In genomic region chr4:89506866-89507494, GRCh38 we compare ENCODE assay signal across 20 cellular contexts.
"Had no signal": no experiment of that assay in that cellular context is flagged by ENCODE, and none has a peak within 500 bp of the region (broad histone marks: within the 10 kb centered on the region; RNA-seq: fewer than 3 reads in every experiment).

No MANE protein-coding gene starts in this region.

- H3K9me3 ChIP-seq: esophagus squamous epithelium, upper lobe of right lung had no signal

- ATAC-seq: left lobe of liver, upper lobe of right lung had no signal

- DNase-seq: activated CD4-positive, CD25-positive, alpha-beta regulatory T cell treated with anti-CD3 and anti-CD28 coated beads, Interleukin-2, amount 50 U/mL, for 72 hours; activated CD8-positive, alpha-beta memory T cell treated with anti-CD3 and anti-CD28 coated beads for 24 hours; activated naive CD8-positive, alpha-beta T cell treated with anti-CD3 and anti-CD28 coated beads for 36 hours; amygdala; brain microvascular endothelial cell; cortex of kidney; esophagus squamous epithelium; kidney; nephron progenitor cell; nucleus accumbens; retina; stimulated activated CD4-positive, alpha-beta T cell treated with anti-CD3 and anti-CD28 coated beads, Interleukin-12 subunit alpha, Interleukin-12 subunit beta, amount 100 ng/mL, for 4 hours; stimulated activated CD4-positive, alpha-beta T cell treated with anti-CD3 and anti-CD28 coated beads, Interleukin-1b, Interleukin-23, amount 100 ng/mL, for 48 hours; stimulated activated CD8-positive, alpha-beta memory T cell treated with anti-CD3 and anti-CD28 coated beads, Interleukin-4, amount 100 ng/mL, for 48 hours; stimulated activated naive CD4-positive, alpha-beta T cell; upper lobe of right lung had no signal

- H3K36me3 ChIP-seq: brain microvascular endothelial cell, esophagus squamous epithelium, upper lobe of right lung had no signal

- H3K27ac ChIP-seq: brain microvascular endothelial cell, esophagus squamous epithelium, SK-N-MC, upper lobe of right lung, VCaP had no signal

- H3K27ac Mint-ChIP-seq: activated naive CD8-positive, alpha-beta T cell treated with anti-CD3 and anti-CD28 coated beads for 36 hours; nephron progenitor cell; T-helper 2 cell treated with Interferon-gamma antibody and Interleukin-4, amounts not matched to agents 5 μg/mL and 100 μg/mL, for 36 hours had no signal

- H3K27me3 ChIP-seq: brain microvascular endothelial cell, upper lobe of right lung had no signal

- H3K27me3 Mint-ChIP-seq: activated naive CD8-positive, alpha-beta T cell treated with anti-CD3 and anti-CD28 coated beads for 36 hours had no signal

- H3K4me3 ChIP-seq: esophagus squamous epithelium, SK-N-MC, upper lobe of right lung had no signal

- H3K4me3 Mint-ChIP-seq: activated naive CD8-positive, alpha-beta T cell treated with anti-CD3 and anti-CD28 coated beads for 36 hours; nephron progenitor cell; T-helper 2 cell treated with Interferon-gamma antibody and Interleukin-4, amounts not matched to agents 5 μg/mL and 100 μg/mL, for 36 hours had no signal

- H3K4me1 ChIP-seq: esophagus squamous epithelium, upper lobe of right lung had no signal

- H3K4me1 Mint-ChIP-seq: nephron progenitor cell had no signal
